In genomic region chr6:99467509-99468106, GRCh38 we compare ENCODE assay signal across 1 cellular context.
TF ChIP-seq lines count a peak whose summit lies in the region.

No MANE protein-coding gene starts in this region.

TF ChIP-seq in endothelial cell of umbilical vein, 7 proteins besides CTCF, POLR2A, EP300 and RAD21:
- TF ChIP-seq POLR2AphosphoS5 (IDR thresholded peaks at IDR 0.05; ENCODE audit: insufficient read depth, low read depth, low read length) (no peak), JUN (IDR thresholded peaks at IDR 0.05; ENCODE audit: borderline replicate concordance, insufficient read depth, insufficient read length, low read depth) (no peak), GATA2 (IDR thresholded peaks at IDR 0.05; ENCODE audit: insufficient read depth, insufficient read length, low read depth, low read length) (no peak), MYC (IDR thresholded peaks at IDR 0.05; ENCODE audit: low read depth, low read length) (no peak), FOS (IDR thresholded peaks at IDR 0.05; ENCODE audit: borderline replicate concordance, insufficient read depth, low read length) (no peak), EZH2 (IDR thresholded peaks at IDR 0.05; ENCODE audit: borderline replicate concordance, low read depth, low read length, severe bottlenecking) (no peak)
- TF ChIP-seq, protein P1, sequence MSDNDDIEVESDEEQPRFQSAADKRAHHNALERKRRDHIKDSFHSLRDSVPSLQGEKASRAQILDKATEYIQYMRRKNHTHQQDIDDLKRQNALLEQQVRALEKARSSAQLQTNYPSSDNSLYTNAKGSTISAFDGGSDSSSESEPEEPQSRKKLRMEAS (IDR thresholded peaks at IDR 0.05; ENCODE audit: insufficient read depth, insufficient read length) = no peak
